Comparison of ENCODE assay signal across 15 cellular contexts in genomic region chr13:109769921-109770320, GRCh38. TPM values are rescaled to one million over a fixed set of nuclear protein-coding genes. Genes with fewer than 3 reads are reported as not detected.
DNase-seq lines count a peak whose midpoint lies in the region; ATAC-seq and TF ChIP-seq lines count a peak whose summit lies in the region.
"Had no signal": no experiment of that assay in that cellular context is flagged by ENCODE, and none has a peak within 500 bp of the region (broad histone marks: within the 10 kb centered on the region; RNA-seq: fewer than 3 reads in every experiment).

No MANE protein-coding gene starts in this region.

- 71 to 96% (median 88%) methylated on average over 5 of the region's 5 CpGs for WGBS in spleen, 5 donors

- H3K4me3 Mint-ChIP-seq in CD14-positive monocyte, result no peak overlapping the region

- no peak overlapping the region for H3K9ac ChIP-seq in SK-N-MC (ENCODE audit: insufficient read length)
- H3K9ac ChIP-seq: GM23248 had no signal

- DNase-seq in CD14-positive monocyte (ENCODE audit: low spot score) (no peak), SK-N-MC (ENCODE audit: low read depth, low spot score) (no peak), spleen (peak; percentile 74), NCI-H345 (lab: John Stamatoyannopoulos, UW) (no peak)
- DNase-seq: AML-193; Caco-2; CD8-positive, alpha-beta memory T cell; DND-41; GDM1; GM23248; H7; KBM-7 had no signal

- TF ChIP-seq CTCF in CD14-positive monocyte (IDR thresholded peaks at IDR 0.05), result no peak
- no peak for TF ChIP-seq CTCF in spleen (IDR thresholded peaks at IDR 0.05 in 8 of 11, conservative IDR thresholded peaks at IDR 0.05 in 3 of 11)

- H3K27ac Mint-ChIP-seq in CD14-positive monocyte, result peak overlapping the region in 5 of 7 donors; percentile 15 to 73 (median 50)
- H3K27ac Mint-ChIP-seq: CD8-positive, alpha-beta memory T cell had no signal

- H3K27ac ChIP-seq in SK-N-MC, result peak overlapping the region; percentile 43
- H3K27ac ChIP-seq in spleen, result no peak overlapping the region
- H3K27ac ChIP-seq: GM23248, HL-60 had no signal

- H3K4me1 Mint-ChIP-seq in CD14-positive monocyte, result peaks cover 34% of the 10 kb centered on the region

- ATAC-seq in HG03442 (IDR thresholded peaks at IDR 0.05; ENCODE audit: unreplicated experiment) (no peak), GM19463 (IDR thresholded peaks at IDR 0.05; ENCODE audit: unreplicated experiment) (no peak)

- no peaks in the 10 kb centered on the region for H3K9me3 Mint-ChIP-seq in CD14-positive monocyte

- peak overlapping the region; percentile 45 for H3K4me3 ChIP-seq in SK-N-MC
- no peak overlapping the region for H3K4me3 ChIP-seq in spleen
- H3K4me3 ChIP-seq: GM23248 had no signal

- H3K9me3 ChIP-seq in SK-N-MC (ENCODE audit: low read depth, low read length) (no peaks in the 10 kb centered on the region), spleen (no peaks in the 10 kb centered on the region)
- H3K9me3 ChIP-seq: Caco-2 had no signal

- H3K4me1 ChIP-seq in spleen, result peaks cover 0 to 18% (median 0%) of the 10 kb centered on the region in 6 donors
- H3K4me1 ChIP-seq: Caco-2 had no signal

- H3K27me3 ChIP-seq in spleen (replicated peaks in 1 of 7), result no peaks in the 10 kb centered on the region

- intact Hi-C loops in CD14-positive monocyte (cut with micrococcal nuclease), result loop anchor here in 1 of 2 donors (10.0 kb wide), 1 partner anchor 365 kb away; no protein-coding TSS in a partner anchor
- intact Hi-C loops in spleen (cut with DNase I; ENCODE audit: low total_unique reads), result no loop called here

- peaks cover 49 to 73% of the 10 kb centered on the region in 2 donors for H3K36me3 Mint-ChIP-seq in CD14-positive monocyte

- TF ChIP-seq POLR2A in spleen (IDR thresholded peaks at IDR 0.05), result no peak

- peaks cover 85% of the 10 kb centered on the region for H3K36me3 ChIP-seq in SK-N-MC (ENCODE audit: insufficient read depth, low read length)
- H3K36me3 ChIP-seq in spleen, result peaks cover 0 to 54% (median 4%) of the 10 kb centered on the region in 6 donors

- H3K27me3 Mint-ChIP-seq in CD14-positive monocyte (ENCODE audit: low read depth in 3 of 3), result peaks cover 0 to 5% (median 0%) of the 10 kb centered on the region in 3 donors

RNA-seq across cellular contexts. Expression of gene IRS2, which starts 16.5 kb away (rescaled TPM):
- polyA plus RNA-seq in CD14-positive monocyte (1 to 10 TPM; 2.4 to 3.5 TPM), spleen (1 to 10 TPM; 1.4 to 2.5 (median 2.0) TPM)
- 10 to 100 TPM in 6 of 7 donors, 1 to 10 TPM in 1; 8.2 to 31.3 (median 17.5) TPM for total RNA-seq in spleen
